ENCODE assay signal across 14 cellular contexts in the genomic region with DNA sequence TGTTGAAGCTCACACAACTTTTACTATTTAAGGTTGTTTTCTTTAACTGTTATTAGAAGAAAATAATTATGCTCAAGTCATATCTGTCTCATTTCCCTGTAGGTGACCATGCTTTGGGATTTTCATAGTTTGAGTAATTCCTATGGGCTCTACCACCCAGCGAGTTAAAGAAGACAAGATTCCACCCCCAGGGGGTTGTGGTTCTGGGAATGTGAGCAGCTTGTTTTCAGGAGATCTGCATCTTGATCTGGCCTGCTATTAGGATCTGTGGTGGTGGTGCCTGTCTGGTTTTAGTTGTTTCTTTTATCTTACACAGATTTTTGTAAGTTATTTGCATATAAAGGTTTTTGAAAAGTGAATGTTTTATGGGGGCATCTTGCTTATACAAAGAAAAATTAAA. TPM values are rescaled to one million over a fixed set of nuclear protein-coding genes. Genes with fewer than 3 reads are reported as not detected.
A peak's percentile ranks its signal among the peaks of the same experiment; 100 is the strongest.
DNase-seq lines count a peak whose midpoint lies in the region; ATAC-seq and TF ChIP-seq lines count a peak whose summit lies in the region.
"Had no signal": no experiment of that assay in that cellular context is flagged by ENCODE, and none has a peak within 500 bp of the region (broad histone marks: within the 10 kb centered on the region; RNA-seq: fewer than 3 reads in every experiment).

No MANE protein-coding gene starts in this region.

- H3K27me3 Mint-ChIP-seq in naive thymus-derived CD8-positive, alpha-beta T cell = no peaks in the 10 kb centered on the region
- H3K27me3 Mint-ChIP-seq: effector memory CD8-positive, alpha-beta T cell had no signal

- H3K9me3 ChIP-seq in BE2C = 0 out of 2 replicates have a peak, but pooled peaks cover 3% of the 10 kb centered on the region
- no peaks in the 10 kb centered on the region for H3K9me3 ChIP-seq in HEK293 (ENCODE audit: control insufficient read depth, insufficient read depth, low read depth, low read length)
- H3K9me3 ChIP-seq: tibial artery had no signal

- POLR2A ChIA-PET in HEK293 (lab: Yijun Ruan, JAX) = interaction anchor here (0.8 to 1.9 kb wide), 3 partner anchors 19 to 103 kb away, joined by 3 to 12 read pairs (median 4); a partner anchor contains a TSS
- POLR2A ChIA-PET in naive thymus-derived CD8-positive, alpha-beta T cell (lab: Charles Lee) = no interaction called here

- DNase-seq in BE2C = peak; percentile 26
- DNase-seq in amniotic epithelial cell (ENCODE audit: low read depth) = peak; percentile 51
- DNase-seq in left kidney (ENCODE audit: low read depth, low spot score) = peak; percentile 53
- no peak for DNase-seq in NAMALWA (ENCODE audit: low spot score)
- no peak for DNase-seq in naive thymus-derived CD8-positive, alpha-beta T cell
- no peak for DNase-seq in NCI-H748 (lab: John Stamatoyannopoulos, UW; ENCODE audit: unreplicated experiment)
- DNase-seq: activated CD4-positive, alpha-beta T cell treated with anti-CD3 and anti-CD28 coated beads, Interleukin-2, amount 50 U/mL, for 48 hours; aorta; effector memory CD8-positive, alpha-beta T cell; foreskin keratinocyte; KBM-7; tibial artery had no signal

- CTCF ChIA-PET in HEK293 (lab: Yijun Ruan, JAX) = interaction anchor here (1.2 kb wide), 1 partner anchor 10 kb away, joined by 4 read pairs; no protein-coding TSS in a partner anchor

- peaks cover 0 to 12% (median 0%) of the 10 kb centered on the region in 9 donors for H3K9me3 Mint-ChIP-seq in naive thymus-derived CD8-positive, alpha-beta T cell
- H3K9me3 Mint-ChIP-seq: effector memory CD8-positive, alpha-beta T cell had no signal

- no peaks in the 10 kb centered on the region for H3K27me3 ChIP-seq in BE2C
- H3K27me3 ChIP-seq: foreskin keratinocyte, tibial artery had no signal

- H3K4me1 ChIP-seq in BE2C (peaks cover 18% of the 10 kb centered on the region), HEK293 (ENCODE audit: control insufficient read depth, insufficient read depth, low read length) (peaks cover 7% of the 10 kb centered on the region; the same call in 1 of the 2 replicates)
- H3K4me1 ChIP-seq: foreskin keratinocyte had no signal

- H3K36me3 ChIP-seq in BE2C (0 out of 2 replicates have a peak, but pooled peaks cover 2% of the 10 kb centered on the region), HEK293 (ENCODE audit: control insufficient read depth in 2 of 2, insufficient read depth in 1 of 2, low read length in 2 of 2) (no peaks in the 10 kb centered on the region)

- peak overlapping the region; percentile 32; the same call in 1 of the 2 replicates for H3K27ac ChIP-seq in HEK293 (ENCODE audit: extremely low read depth, low read depth, low read length)
- H3K27ac ChIP-seq: foreskin keratinocyte, tibial artery had no signal

- peaks cover 6 to 10% (median 8%) of the 10 kb centered on the region in 3 donors for H3K36me3 Mint-ChIP-seq in naive thymus-derived CD8-positive, alpha-beta T cell

- no peak for ATAC-seq in naive thymus-derived CD8-positive, alpha-beta T cell
- no peak for ATAC-seq in HG02885 (IDR thresholded peaks at IDR 0.05; ENCODE audit: poor library complexity, unreplicated experiment)
- ATAC-seq: effector memory CD8-positive, alpha-beta T cell; foreskin keratinocyte had no signal

- H3K4me1 Mint-ChIP-seq in naive thymus-derived CD8-positive, alpha-beta T cell = peaks cover 6 to 19% (median 15%) of the 10 kb centered on the region in 4 donors

- no peak overlapping the region for H3K27ac Mint-ChIP-seq in naive thymus-derived CD8-positive, alpha-beta T cell
- H3K27ac Mint-ChIP-seq: effector memory CD8-positive, alpha-beta T cell had no signal

- TF ChIP-seq CTCF in BE2C (IDR thresholded peaks at IDR 0.05; ENCODE audit: low read depth, low read length) (0 out of 2 replicates have a peak, but pooled peaks have one; percentile 4), HEK293 (tag by site-specific recombination; IDR thresholded peaks at IDR 0.05) (no peak)

- no peak overlapping the region for H3K4me3 ChIP-seq in BE2C (ENCODE audit: low read depth, low read length)
- no peak overlapping the region for H3K4me3 ChIP-seq in HEK293 (ENCODE audit: low read depth, low read length)
- H3K4me3 ChIP-seq: tibial artery had no signal

- no peak overlapping the region for H3K4me3 Mint-ChIP-seq in naive thymus-derived CD8-positive, alpha-beta T cell
- H3K4me3 Mint-ChIP-seq: effector memory CD8-positive, alpha-beta T cell had no signal

TF ChIP-seq in HEK293, 187 proteins besides CTCF, POLR2A, EP300 and RAD21 (continues in another document):
- no peak for TF ChIP-seq ZNF548 (tag by site-specific recombination; IDR thresholded peaks at IDR 0.05)
- TF ChIP-seq GLIS1 (tag by site-specific recombination; IDR thresholded peaks at IDR 0.05) = peak; percentile 94
- TF ChIP-seq ZNF2 (tag by site-specific recombination; IDR thresholded peaks at IDR 0.05) = no peak
- TF ChIP-seq ZNF155 (tag by site-specific recombination; IDR thresholded peaks at IDR 0.05) = no peak
- TF ChIP-seq, protein P1, sequence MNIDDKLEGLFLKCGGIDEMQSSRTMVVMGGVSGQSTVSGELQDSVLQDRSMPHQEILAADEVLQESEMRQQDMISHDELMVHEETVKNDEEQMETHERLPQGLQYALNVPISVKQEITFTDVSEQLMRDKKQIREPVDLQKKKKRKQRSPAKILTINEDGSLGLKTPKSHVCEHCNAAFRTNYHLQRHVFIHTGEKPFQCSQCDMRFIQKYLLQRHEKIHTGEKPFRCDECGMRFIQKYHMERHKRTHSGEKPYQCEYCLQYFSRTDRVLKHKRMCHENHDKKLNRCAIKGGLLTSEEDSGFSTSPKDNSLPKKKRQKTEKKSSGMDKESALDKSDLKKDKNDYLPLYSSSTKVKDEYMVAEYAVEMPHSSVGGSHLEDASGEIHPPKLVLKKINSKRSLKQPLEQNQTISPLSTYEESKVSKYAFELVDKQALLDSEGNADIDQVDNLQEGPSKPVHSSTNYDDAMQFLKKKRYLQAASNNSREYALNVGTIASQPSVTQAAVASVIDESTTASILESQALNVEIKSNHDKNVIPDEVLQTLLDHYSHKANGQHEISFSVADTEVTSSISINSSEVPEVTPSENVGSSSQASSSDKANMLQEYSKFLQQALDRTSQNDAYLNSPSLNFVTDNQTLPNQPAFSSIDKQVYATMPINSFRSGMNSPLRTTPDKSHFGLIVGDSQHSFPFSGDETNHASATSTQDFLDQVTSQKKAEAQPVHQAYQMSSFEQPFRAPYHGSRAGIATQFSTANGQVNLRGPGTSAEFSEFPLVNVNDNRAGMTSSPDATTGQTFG (tag by site-specific recombination; IDR thresholded peaks at IDR 0.05; ENCODE audit: borderline replicate concordance) = no peak
- no peak for TF ChIP-seq ZNF549 (tag by site-specific recombination; IDR thresholded peaks at IDR 0.05)
- TF ChIP-seq ZNF785 (tag by site-specific recombination; IDR thresholded peaks at IDR 0.05) = no peak
- TF ChIP-seq, protein P2, sequence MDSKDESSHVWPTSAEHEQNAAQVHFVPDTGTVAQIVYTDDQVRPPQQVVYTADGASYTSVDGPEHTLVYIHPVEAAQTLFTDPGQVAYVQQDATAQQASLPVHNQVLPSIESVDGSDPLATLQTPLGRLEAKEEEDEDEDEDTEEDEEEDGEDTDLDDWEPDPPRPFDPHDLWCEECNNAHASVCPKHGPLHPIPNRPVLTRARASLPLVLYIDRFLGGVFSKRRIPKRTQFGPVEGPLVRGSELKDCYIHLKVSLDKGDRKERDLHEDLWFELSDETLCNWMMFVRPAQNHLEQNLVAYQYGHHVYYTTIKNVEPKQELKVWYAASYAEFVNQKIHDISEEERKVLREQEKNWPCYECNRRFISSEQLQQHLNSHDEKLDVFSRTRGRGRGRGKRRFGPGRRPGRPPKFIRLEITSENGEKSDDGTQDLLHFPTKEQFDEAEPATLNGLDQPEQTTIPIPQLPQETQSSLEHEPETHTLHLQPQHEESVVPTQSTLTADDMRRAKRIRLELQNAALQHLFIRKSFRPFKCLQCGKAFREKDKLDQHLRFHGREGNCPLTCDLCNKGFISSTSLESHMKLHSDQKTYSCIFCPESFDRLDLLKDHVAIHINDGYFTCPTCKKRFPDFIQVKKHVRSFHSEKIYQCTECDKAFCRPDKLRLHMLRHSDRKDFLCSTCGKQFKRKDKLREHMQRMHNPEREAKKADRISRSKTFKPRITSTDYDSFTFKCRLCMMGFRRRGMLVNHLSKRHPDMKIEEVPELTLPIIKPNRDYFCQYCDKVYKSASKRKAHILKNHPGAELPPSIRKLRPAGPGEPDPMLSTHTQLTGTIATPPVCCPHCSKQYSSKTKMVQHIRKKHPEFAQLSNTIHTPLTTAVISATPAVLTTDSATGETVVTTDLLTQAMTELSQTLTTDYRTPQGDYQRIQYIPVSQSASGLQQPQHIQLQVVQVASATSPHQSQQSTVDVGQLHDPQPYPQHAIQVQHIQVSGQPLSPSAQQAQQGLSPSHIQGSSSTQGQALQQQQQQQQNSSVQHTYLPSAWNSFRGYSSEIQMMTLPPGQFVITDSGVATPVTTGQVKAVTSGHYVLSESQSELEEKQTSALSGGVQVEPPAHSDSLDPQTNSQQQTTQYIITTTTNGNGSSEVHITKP (tag by site-specific recombination; IDR thresholded peaks at IDR 0.05) = peak; percentile 83
- TF ChIP-seq ZNF623 (tag by site-specific recombination; IDR thresholded peaks at IDR 0.05) = no peak
- peak; percentile 41; the same call in 1 of the 2 replicates for TF ChIP-seq ZIC2 (tag by site-specific recombination; IDR thresholded peaks at IDR 0.05)
- TF ChIP-seq, protein P3, sequence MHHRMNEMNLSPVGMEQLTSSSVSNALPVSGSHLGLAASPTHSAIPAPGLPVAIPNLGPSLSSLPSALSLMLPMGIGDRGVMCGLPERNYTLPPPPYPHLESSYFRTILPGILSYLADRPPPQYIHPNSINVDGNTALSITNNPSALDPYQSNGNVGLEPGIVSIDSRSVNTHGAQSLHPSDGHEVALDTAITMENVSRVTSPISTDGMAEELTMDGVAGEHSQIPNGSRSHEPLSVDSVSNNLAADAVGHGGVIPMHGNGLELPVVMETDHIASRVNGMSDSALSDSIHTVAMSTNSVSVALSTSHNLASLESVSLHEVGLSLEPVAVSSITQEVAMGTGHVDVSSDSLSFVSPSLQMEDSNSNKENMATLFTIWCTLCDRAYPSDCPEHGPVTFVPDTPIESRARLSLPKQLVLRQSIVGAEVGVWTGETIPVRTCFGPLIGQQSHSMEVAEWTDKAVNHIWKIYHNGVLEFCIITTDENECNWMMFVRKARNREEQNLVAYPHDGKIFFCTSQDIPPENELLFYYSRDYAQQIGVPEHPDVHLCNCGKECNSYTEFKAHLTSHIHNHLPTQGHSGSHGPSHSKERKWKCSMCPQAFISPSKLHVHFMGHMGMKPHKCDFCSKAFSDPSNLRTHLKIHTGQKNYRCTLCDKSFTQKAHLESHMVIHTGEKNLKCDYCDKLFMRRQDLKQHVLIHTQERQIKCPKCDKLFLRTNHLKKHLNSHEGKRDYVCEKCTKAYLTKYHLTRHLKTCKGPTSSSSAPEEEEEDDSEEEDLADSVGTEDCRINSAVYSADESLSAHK (tag by site-specific recombination; IDR thresholded peaks at IDR 0.05) = no peak
- no peak for TF ChIP-seq ZEB2 (tag by site-specific recombination; IDR thresholded peaks at IDR 0.05)

RNA-seq across cellular contexts. Expression of a gene that starts 20.2 kb away (rescaled TPM):
- polyA plus RNA-seq in BE2C (2012; ENCODE audit: insufficient read depth, insufficient read length, low read depth) = 40.9 TPM
- 10 to 100 TPM; 24.3 to 36.5 TPM for total RNA-seq in naive thymus-derived CD8-positive, alpha-beta T cell
- 10 to 100 TPM in 2 of 3 donors, 1 to 10 TPM in 1; 3.2 to 12.1 (median 10.3) TPM for polyA plus RNA-seq in naive thymus-derived CD8-positive, alpha-beta T cell

Comparison
In these comparisons a context has a peak if more than half of its experiments do, and no peak if none do; other contexts are left out.
1. DNase-seq: peak in BE2C (single experiment), amniotic epithelial cell (single experiment) and left kidney (single experiment); none in NAMALWA (single experiment), naive thymus-derived CD8-positive, alpha-beta T cell (0 of 10) and NCI-H748 (single experiment).